In genomic region chr1:39620659-39621165, GRCh38 we compare ENCODE assay signal across 1 cellular context.
TF ChIP-seq lines count a peak whose summit lies in the region.

No MANE protein-coding gene starts in this region.

TF ChIP-seq in K562, 482 proteins besides CTCF, POLR2A, EP300 and RAD21:
- TF ChIP-seq ZNF12 (CRISPR knock-in tag; IDR thresholded peaks at IDR 0.05) (peak; percentile 97), ZBTB26 (CRISPR knock-in tag; IDR thresholded peaks at IDR 0.05) (no peak), RBM22 (IDR thresholded peaks at IDR 0.05; ENCODE audit: low read depth, low read length, poor library complexity, severe bottlenecking) (no peak), ZNF511 (CRISPR knock-in tag; IDR thresholded peaks at IDR 0.05) (no peak), CHD2 (IDR thresholded peaks at IDR 0.05; ENCODE audit: low read depth, low read length) (no peak)
